9 cellular contexts compared by ENCODE assay signal in the genomic region with DNA sequence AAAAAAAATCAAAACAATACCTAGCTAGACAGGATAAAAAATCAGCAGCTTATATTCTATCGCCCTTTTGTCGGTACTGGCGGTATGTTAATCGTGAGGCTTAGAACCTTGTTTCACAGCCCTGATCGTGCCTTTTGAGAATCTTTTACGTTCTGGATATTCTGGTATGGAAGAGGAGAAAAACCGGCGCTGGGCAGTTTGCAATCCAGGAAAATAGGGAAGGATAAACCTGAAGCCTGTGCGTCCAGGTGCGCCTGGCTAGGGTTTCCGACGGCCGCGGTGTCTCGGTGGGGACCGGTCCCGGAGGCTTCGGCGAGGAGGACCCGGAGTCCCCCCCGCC. TPM values are rescaled to one million over a fixed set of nuclear protein-coding genes. Genes with fewer than 3 reads are reported as not detected.
DNase-seq lines count a peak whose midpoint lies in the region; ATAC-seq and TF ChIP-seq lines count a peak whose summit lies in the region.
"Had no signal": no experiment of that assay in that cellular context is flagged by ENCODE, and none has a peak within 500 bp of the region (broad histone marks: within the 10 kb centered on the region; RNA-seq: fewer than 3 reads in every experiment).

No MANE protein-coding gene starts in this region.

- no peaks in the 10 kb centered on the region for H3K4me1 ChIP-seq in CD8-positive, alpha-beta memory T cell (ENCODE audit: insufficient read depth, low read length)
- H3K4me1 ChIP-seq in PC-3 (ENCODE audit: insufficient read depth, low read length) (no peaks in the 10 kb centered on the region), esophagus squamous epithelium (peaks cover 9 to 23% (median 16%) of the 10 kb centered on the region in 3 donors), trophoblast cell (ENCODE audit: control insufficient read depth in 1 of 2, insufficient read depth in 2 of 2, low read length in 2 of 2) (peaks cover 8 to 10% of the 10 kb centered on the region in 2 experiments)

- H3K36me3 Mint-ChIP-seq in CD8-positive, alpha-beta memory T cell, result no peaks in the 10 kb centered on the region
- H3K36me3 Mint-ChIP-seq: activated naive CD4-positive, alpha-beta T cell treated with anti-CD3 and anti-CD28 coated beads, Interleukin-2, amount 50 U/mL, for 72 hours had no signal

- CTCF ChIA-PET in CD8-positive, alpha-beta memory T cell (lab: Charles Lee), result interaction anchor here (1.3 kb wide), 1 partner anchor 66 kb away, joined by 3 read pairs; no protein-coding TSS in a partner anchor
- CTCF ChIA-PET in PC-3 (lab: Charles Lee), result no interaction called here

- H3K79me1 ChIP-seq in trophoblast cell (ENCODE audit: low read length), result no peaks in the 10 kb centered on the region

- no peak overlapping the region for H2BK12ac ChIP-seq in trophoblast cell (ENCODE audit: low read length)

- H3K27ac Mint-ChIP-seq in CD8-positive, alpha-beta memory T cell, result no peak overlapping the region

- no peak overlapping the region for H3K23ac ChIP-seq in trophoblast cell (ENCODE audit: low read length)

- H3K4me1 Mint-ChIP-seq in CD8-positive, alpha-beta memory T cell, result peaks cover 0 to 8% (median 4%) of the 10 kb centered on the region in 3 donors

- no peak overlapping the region for H4K8ac ChIP-seq in trophoblast cell (ENCODE audit: low read depth, low read length)

- no peaks in the 10 kb centered on the region for H3K9me3 ChIP-seq in CD8-positive, alpha-beta memory T cell (ENCODE audit: low read length)
- H3K9me3 ChIP-seq in PC-3 (ENCODE audit: low read length) (no peaks in the 10 kb centered on the region), esophagus squamous epithelium (no peaks in the 10 kb centered on the region), trophoblast cell (ENCODE audit: insufficient read depth, low read depth, low read length) (no peaks in the 10 kb centered on the region)

- DNase-seq in CD8-positive, alpha-beta memory T cell, result no peak
- DNase-seq in PC-3, result no peak
- DNase-seq in esophagus squamous epithelium (lab: John Stamatoyannopoulos, UW), result no peak
- peak in 1 of 2 donors; percentile 5 for DNase-seq in trophoblast cell
- DNase-seq in hepatic stellate cell (ENCODE audit: low spot score), result no peak

- H3K4me3 ChIP-seq in CD8-positive, alpha-beta memory T cell (ENCODE audit: low read length), result no peak overlapping the region
- H3K4me3 ChIP-seq in PC-3 (ENCODE audit: low read length) (peak overlapping the region; percentile 35; the same call in 1 of the 2 replicates), esophagus squamous epithelium (peak overlapping the region; percentile 35 to 67 (median 57)), trophoblast cell (ENCODE audit: low read depth, low read length) (peak overlapping the region; percentile 59)

- H3K9ac ChIP-seq in PC-3 (ENCODE audit: low read length) (no peak overlapping the region), trophoblast cell (ENCODE audit: low read length) (no peak overlapping the region)

- WGBS in esophagus squamous epithelium, 2 donors, result 3 to 14% methylated on average over 12 to 19 of the region's 21 CpGs
- WGBS in trophoblast cell (ENCODE audit: extremely low coverage, insufficient coverage, insufficient read length), result no CpG with 5 or more reads among the region's 21 CpGs

- peak overlapping the region; percentile 62 to 86 (median 70) for H3K4me3 Mint-ChIP-seq in CD8-positive, alpha-beta memory T cell

- H3K9me2 ChIP-seq in PC-3 (replicated peaks; ENCODE audit: low read length), result no peaks in the 10 kb centered on the region

- H3K27me3 Mint-ChIP-seq in CD8-positive, alpha-beta memory T cell, result peaks cover 50 to 74% of the 10 kb centered on the region in 2 donors

- no peaks in the 10 kb centered on the region for H3K36me3 ChIP-seq in CD8-positive, alpha-beta memory T cell (ENCODE audit: insufficient read depth, low read length)
- H3K36me3 ChIP-seq in PC-3 (ENCODE audit: low read depth, low read length) (no peaks in the 10 kb centered on the region), esophagus squamous epithelium (no peaks in the 10 kb centered on the region), trophoblast cell (ENCODE audit: control insufficient read depth in 1 of 2, insufficient read depth in 2 of 2, low read length in 2 of 2) (no peaks in the 10 kb centered on the region)

- no peak overlapping the region for H4K91ac ChIP-seq in trophoblast cell (ENCODE audit: low read depth, low read length)

- no peak overlapping the region for H3K27ac ChIP-seq in CD8-positive, alpha-beta memory T cell (ENCODE audit: low read depth, low read length)
- H3K27ac ChIP-seq in PC-3 (ENCODE audit: low read length), result no peak overlapping the region
- H3K27ac ChIP-seq in esophagus squamous epithelium, result peak overlapping the region in 3 of 4 donors; percentile 65 to 76 (median 70)
- H3K27ac ChIP-seq in trophoblast cell (ENCODE audit: low read depth, low read length), result no peak overlapping the region

- H3K18ac ChIP-seq in trophoblast cell (ENCODE audit: low read length), result no peak overlapping the region

- H2BK120ac ChIP-seq in trophoblast cell (ENCODE audit: insufficient read depth, low read length, poor library complexity), result peak overlapping the region; percentile 27

- no peak overlapping the region for H3K4ac ChIP-seq in trophoblast cell (ENCODE audit: low read depth, low read length)

- no peak overlapping the region for H2AFZ ChIP-seq in PC-3 (ENCODE audit: low read length)
- peak overlapping the region; percentile 30 for H2AFZ ChIP-seq in trophoblast cell (ENCODE audit: insufficient read depth, low read length, poor library complexity)

- no peaks in the 10 kb centered on the region for H3F3A ChIP-seq in PC-3 (ENCODE audit: low read length, unreplicated experiment)

- POLR2A ChIA-PET in CD8-positive, alpha-beta memory T cell (lab: Charles Lee), result no interaction called here
- POLR2A ChIA-PET in PC-3 (lab: Charles Lee; ENCODE audit: unreplicated experiment), result no interaction called here

- no peak for TF ChIP-seq CTCF in PC-3 (conservative IDR thresholded peaks at IDR 0.05; ENCODE audit: low read depth, low read length)
- TF ChIP-seq CTCF in esophagus squamous epithelium (IDR thresholded peaks at IDR 0.05), result no peak

- no peak overlapping the region for H3K14ac ChIP-seq in trophoblast cell (ENCODE audit: low read length)

- H3K9me3 Mint-ChIP-seq in CD8-positive, alpha-beta memory T cell, result no peaks in the 10 kb centered on the region
- H3K9me3 Mint-ChIP-seq: activated naive CD4-positive, alpha-beta T cell treated with anti-CD3 and anti-CD28 coated beads, Interleukin-2, amount 50 U/mL, for 72 hours had no signal

- H3K4me2 ChIP-seq in PC-3 (ENCODE audit: low read length) (peak overlapping the region; percentile 46; the same call in 1 of the 2 replicates), trophoblast cell (ENCODE audit: low read length) (peak overlapping the region; percentile 87)

- no peak for TF ChIP-seq POLR2A in esophagus squamous epithelium (IDR thresholded peaks at IDR 0.05)

- H4K20me1 ChIP-seq in PC-3 (ENCODE audit: low read length), result no peaks in the 10 kb centered on the region

- BruUV-seq in PC-3 (replicated peaks; lab: Mats Ljungman, UMichigan), result no TSS peak

- H2BK5ac ChIP-seq in trophoblast cell (ENCODE audit: low read depth, low read length, poor library complexity), result no peak overlapping the region

- intact Hi-C loops in PC-3 (cut with micrococcal nuclease) (no loop called here), esophagus squamous epithelium (cut with DNase I) (no loop called here)

- ATAC-seq in PC-3 (no peak), HG02852 (IDR thresholded peaks at IDR 0.05; ENCODE audit: unreplicated experiment) (no peak), HG02678 (IDR thresholded peaks at IDR 0.05; ENCODE audit: unreplicated experiment) (no peak), GM21360 (IDR thresholded peaks at IDR 0.05; ENCODE audit: unreplicated experiment) (no peak)

- peaks cover 47% of the 10 kb centered on the region for H3K27me3 ChIP-seq in CD8-positive, alpha-beta memory T cell (ENCODE audit: insufficient read depth, low read length, poor library complexity, severe bottlenecking)
- H3K27me3 ChIP-seq in PC-3 (ENCODE audit: low read length), result peaks cover 93% of the 10 kb centered on the region
- H3K27me3 ChIP-seq in esophagus squamous epithelium, result peaks cover 0 to 100% (median 14%) of the 10 kb centered on the region in 4 donors
- H3K27me3 ChIP-seq in trophoblast cell (ENCODE audit: insufficient read depth, low read length), result peaks cover 34% of the 10 kb centered on the region

- H2AK5ac ChIP-seq in trophoblast cell (ENCODE audit: low read length), result no peak overlapping the region

- H3K79me2 ChIP-seq in PC-3 (ENCODE audit: low read length), result no peaks in the 10 kb centered on the region
- no peaks in the 10 kb centered on the region for H3K79me2 ChIP-seq in trophoblast cell (ENCODE audit: control insufficient read depth, insufficient read depth, low read length, poor library complexity)

- H4K12ac ChIP-seq in trophoblast cell (ENCODE audit: low read depth, low read length), result no peak overlapping the region

RNA-seq across cellular contexts. Expression of gene SYPL2, which starts 0.3 kb away (rescaled TPM):
- under 1 TPM in 1 of 2 experiments, not detected in 1; 0.07 TPM for total RNA-seq in CD8-positive, alpha-beta memory T cell
- 0.07 TPM for polyA plus RNA-seq in CD8-positive, alpha-beta memory T cell
- total RNA-seq in PC-3 (2014; rRNA removed) (not detected in 2 replicates), esophagus squamous epithelium (under 1 TPM in 3 of 4 donors, not detected in 1; 0.15 to 0.79 (median 0.19) TPM)
- polyA plus RNA-seq in trophoblast cell (2013), result 0.03 TPM in 2 replicates

RNA-seq across cellular contexts. Expression of gene ATXN7L2, which starts 17.6 kb away (rescaled TPM):
- total RNA-seq in CD8-positive, alpha-beta memory T cell, result 10 to 100 TPM; 14.6 to 15.3 TPM
- polyA plus RNA-seq in CD8-positive, alpha-beta memory T cell, result 8.7 TPM
- total RNA-seq in PC-3 (2014; rRNA removed) (9.2 and 9.4 TPM in 2 replicates), esophagus squamous epithelium (1 to 10 TPM; 2.1 to 5.9 (median 3.8) TPM)
- polyA plus RNA-seq in trophoblast cell (2013), result 4.0 and 4.2 TPM in 2 replicates

RNA-seq across cellular contexts. Expression of gene CYB561D1, which starts 27.8 kb away (rescaled TPM):
- total RNA-seq in CD8-positive, alpha-beta memory T cell, result 10 to 100 TPM in 1 of 2 experiments, 1 to 10 TPM in 1; 9.9 to 10.6 TPM
- 15.4 TPM for polyA plus RNA-seq in CD8-positive, alpha-beta memory T cell
- total RNA-seq in PC-3 (2014; rRNA removed), result 2.7 and 4.2 TPM in 2 replicates
- 10 to 100 TPM in 1 of 4 donors, 1 to 10 TPM in 3; 3.1 to 12.7 (median 7.3) TPM for total RNA-seq in esophagus squamous epithelium
- polyA plus RNA-seq in trophoblast cell (2013), result 3.0 and 3.3 TPM in 2 replicates

RNA-seq across cellular contexts. Expression of gene PSMA5, which starts 39.8 kb away (rescaled TPM):
- 100 to 1,000 TPM; 207 to 238 TPM for total RNA-seq in CD8-positive, alpha-beta memory T cell
- 120 TPM for polyA plus RNA-seq in CD8-positive, alpha-beta memory T cell
- total RNA-seq in PC-3 (2014; rRNA removed) (84.1 and 86.9 TPM in 2 replicates), esophagus squamous epithelium (10 to 100 TPM; 31.5 to 57.7 (median 46.8) TPM)
- 72.9 and 74.4 TPM in 2 replicates for polyA plus RNA-seq in trophoblast cell (2013)

RNA-seq across cellular contexts. Expression of gene AMIGO1, which starts 43.5 kb away (rescaled TPM):
- 1 to 10 TPM; 4.0 to 4.9 TPM for total RNA-seq in CD8-positive, alpha-beta memory T cell
- polyA plus RNA-seq in CD8-positive, alpha-beta memory T cell, result 20.2 TPM
- total RNA-seq in PC-3 (2014; rRNA removed), result 2.7 and 2.8 TPM in 2 replicates
- 1 to 10 TPM in 2 of 4 donors, under 1 TPM in 2; 0.45 to 2.7 (median 1.8) TPM for total RNA-seq in esophagus squamous epithelium
- 0.08 and 0.12 TPM in 2 replicates for polyA plus RNA-seq in trophoblast cell (2013)

Comparison
In these comparisons a context has a peak if more than half of its experiments do, and no peak if none do; other contexts are left out.
1. H3K27ac ChIP-seq: peak in esophagus squamous epithelium (3 of 4); none in CD8-positive, alpha-beta memory T cell (single experiment), PC-3 (single experiment) and trophoblast cell (single experiment).